11 cellular contexts compared by ENCODE assay signal in the genomic region with DNA sequence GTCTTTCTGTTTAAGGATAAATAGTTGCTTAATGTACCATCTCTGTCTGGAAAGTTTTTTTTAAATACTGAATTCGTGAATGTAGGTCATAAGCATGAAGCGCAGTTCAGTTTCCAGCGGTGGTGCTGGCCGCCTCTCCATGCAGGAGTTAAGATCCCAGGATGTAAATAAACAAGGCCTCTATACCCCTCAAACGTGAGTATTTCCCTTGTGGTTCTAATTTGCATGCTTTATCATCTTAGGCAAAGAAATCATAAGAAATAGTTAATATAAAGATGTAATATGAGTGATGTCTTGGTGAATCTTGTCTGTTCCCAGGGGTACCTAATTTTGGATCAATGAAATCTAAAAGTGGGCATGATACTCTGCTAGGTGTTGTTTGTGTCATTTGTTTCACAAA. TPM values are rescaled to one million over a fixed set of nuclear protein-coding genes. Genes with fewer than 3 reads are reported as not detected.
DNase-seq lines count a peak whose midpoint lies in the region; ATAC-seq and TF ChIP-seq lines count a peak whose summit lies in the region.
"Had no signal": no experiment of that assay in that cellular context is flagged by ENCODE, and none has a peak within 500 bp of the region (broad histone marks: within the 10 kb centered on the region; RNA-seq: fewer than 3 reads in every experiment).

No MANE protein-coding gene starts in this region.

- no peak overlapping the region for H3K27ac ChIP-seq in ACC112 (ENCODE audit: low read depth, low read length)
- H3K27ac ChIP-seq in lower lobe of right lung = no peak overlapping the region

- peaks cover 15% of the 10 kb centered on the region for H3K4me1 ChIP-seq in ACC112 (ENCODE audit: control insufficient read depth, insufficient read depth, low read length, unreplicated experiment)
- peaks cover 15% of the 10 kb centered on the region for H3K4me1 ChIP-seq in lower lobe of right lung

- H3K36me3 ChIP-seq in ACC112 (ENCODE audit: insufficient read depth, low read length) (peaks cover 9% of the 10 kb centered on the region), lower lobe of right lung (no peaks in the 10 kb centered on the region)

- TF ChIP-seq CTCF in GM12875 (IDR thresholded peaks at IDR 0.05; ENCODE audit: borderline replicate concordance, insufficient read depth, low read depth, low read length) = no peak
- TF ChIP-seq CTCF in WI38 (IDR thresholded peaks at IDR 0.05; ENCODE audit: low read depth, low read length) = no peak
- TF ChIP-seq CTCF in foreskin fibroblast (IDR thresholded peaks at IDR 0.05; ENCODE audit: low read depth, low read length) = no peak
- TF ChIP-seq CTCF in lower lobe of right lung (IDR thresholded peaks at IDR 0.05) = no peak

- intact Hi-C loops in lower lobe of right lung (cut with DNase I) = no loop called here

- peak overlapping the region; percentile 91 for H2AFZ ChIP-seq in ACC112 (ENCODE audit: low read length, unreplicated experiment)

- peaks cover 60% of the 10 kb centered on the region for H3K79me2 ChIP-seq in ACC112 (ENCODE audit: control insufficient read depth, insufficient read depth, low read length, unreplicated experiment)

- H3K9me3 ChIP-seq in lower lobe of right lung = no peaks in the 10 kb centered on the region

- no peaks in the 10 kb centered on the region for H3K27me3 ChIP-seq in ACC112 (ENCODE audit: insufficient read depth, low read length)
- H3K27me3 ChIP-seq in lower lobe of right lung (ENCODE audit: low read depth) = no peaks in the 10 kb centered on the region
- H3K27me3 ChIP-seq: foreskin keratinocyte had no signal

- no peak for ATAC-seq in activated CD4-positive, CD25-positive, alpha-beta regulatory T cell treated with anti-CD3 and anti-CD28 coated beads, Interleukin-2, amount 50 U/mL, for 24 hours
- no peak for ATAC-seq in lower lobe of right lung
- ATAC-seq: stimulated activated naive B cell treated with anti-CD40 and anti-IgM and Interleukin-4, amounts not matched to agents 10 μg/mL and 1 μg/mL and 100 μg/mL, for 72 hours had no signal

- H3K4me3 ChIP-seq in ACC112 (ENCODE audit: low read depth, low read length) (peak overlapping the region; percentile 85), GM12875 (ENCODE audit: low read depth, low read length) (peak overlapping the region; percentile 68), WI38 (ENCODE audit: low read depth, low read length) (peak overlapping the region; percentile 78), foreskin fibroblast (ENCODE audit: low read depth in 1 of 2, low read length in 2 of 2) (peak overlapping the region; percentile 84 to 90), lower lobe of right lung (no peak overlapping the region)

- DNase-seq in foreskin fibroblast (peak in 1 of 2 donors; percentile 44), lower lobe of right lung (no peak)
- no peak for DNase-seq in activated CD8-positive, alpha-beta memory T cell treated with anti-CD3 and anti-CD28 coated beads, Interleukin-2, amount 50 U/mL, for 4 hours
- DNase-seq in stimulated activated naive CD4-positive, alpha-beta T cell (lab: John Stamatoyannopoulos, UW) = no peak
- DNase-seq: posterior cingulate gyrus; stimulated activated naive B cell treated with anti-CD40 and anti-IgM and Interleukin-4, amounts not matched to agents 10 μg/mL and 1 μg/mL and 100 μg/mL, for 72 hours had no signal

RNA-seq across cellular contexts. Expression of gene NDC80, which starts 1.5 kb away (rescaled TPM):
- total RNA-seq in lower lobe of right lung = 1.1 TPM

RNA-seq across cellular contexts. Expression of gene METTL4, which starts 1.6 kb away (rescaled TPM):
- total RNA-seq in lower lobe of right lung = 11.5 TPM
